Comparison of ENCODE assay signal across 34 cellular contexts in the genomic region with DNA sequence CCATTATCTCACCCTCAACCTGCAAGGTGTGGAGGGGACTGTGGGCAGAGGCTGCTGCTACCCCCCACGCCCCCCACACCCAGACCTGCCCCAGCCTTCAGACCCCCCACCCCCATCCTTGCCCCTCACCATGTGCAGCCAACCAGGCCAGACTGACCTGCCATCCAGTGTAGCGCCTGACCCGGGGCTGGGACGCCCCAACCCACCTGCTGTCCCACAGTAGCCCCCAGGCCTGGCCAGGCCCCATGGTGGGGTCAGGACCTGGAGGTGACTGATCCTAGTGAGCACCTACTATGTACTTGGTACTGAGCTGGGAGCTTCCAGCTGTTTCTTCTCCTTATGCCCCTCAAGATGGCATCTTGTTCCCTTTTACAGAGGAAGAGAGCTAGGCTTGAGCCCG.
"Had no signal": no experiment of that assay in that cellular context is flagged by ENCODE, and none has a peak within 500 bp of the region (broad histone marks: within the 10 kb centered on the region; RNA-seq: fewer than 3 reads in every experiment).

No MANE protein-coding gene starts in this region.

- H3K9ac ChIP-seq: KMS-11 had no signal

- H3K36me3 ChIP-seq: MG63 had no signal

- H3K9me3 ChIP-seq: MG63 had no signal

- H3K27me3 ChIP-seq: MG63 had no signal

- H3K4me2 ChIP-seq: KMS-11 had no signal

- H3K27ac ChIP-seq: KMS-11 had no signal

- DNase-seq: Karpas-422, Kasumi-1, MG63, MM.1S, MV-4-11, NCI-H1048, NCI-H1092, NCI-H1092 treated with DMSO at 0.1 percent for 48 hours, NCI-H1105, NCI-H1105 treated with DMSO at 0.1 percent for 48 hours, NCI-H1417, NCI-H1417 treated with DMSO at 0.1 percent for 48 hours, NCI-H1436, NCI-H1436 treated with DMSO at 0.1 percent for 48 hours, NCI-H146, NCI-H1694, NCI-H1694 treated with DMSO at 0.1 percent for 48 hours, NCI-H187, NCI-H187 treated with DMSO at 0.1 percent for 48 hours, NCI-H1930, NCI-H2029, NCI-H2029 treated with DMSO at 0.1 percent for 48 hours, NCI-H2081, NCI-H2081 treated with DMSO at 0.1 percent for 48 hours, NCI-H2107, NCI-H2171, NCI-H2171 treated with DMSO at 0.1 percent for 48 hours, NCI-H2227 treated with DMSO at 0.1 percent for 48 hours, NCI-H226, NCI-H345, NCI-H446, NCI-H446 treated with DMSO at 0.1 percent for 48 hours, NCI-H510A had no signal

- H3K4me3 ChIP-seq: MG63 had no signal
